ENCODE assay signal across 13 cellular contexts in genomic region chr3:44981751-44982150, GRCh38. TPM values are rescaled to one million over a fixed set of nuclear protein-coding genes. Genes with fewer than 3 reads are reported as not detected.
A peak's percentile ranks its signal among the peaks of the same experiment; 100 is the strongest.
DNase-seq lines count a peak whose midpoint lies in the region; ATAC-seq lines count a peak whose summit lies in the region.
"Had no signal": no experiment of that assay in that cellular context is flagged by ENCODE, and none has a peak within 500 bp of the region (broad histone marks: within the 10 kb centered on the region; RNA-seq: fewer than 3 reads in every experiment).

No MANE protein-coding gene starts in this region.

- no peaks in the 10 kb centered on the region for H3K27me3 Mint-ChIP-seq in effector memory CD8-positive, alpha-beta T cell

- peak overlapping the region in 1 of 2 donors; percentile 81 for H3K27ac Mint-ChIP-seq in effector memory CD8-positive, alpha-beta T cell

- H3K4me3 Mint-ChIP-seq in effector memory CD8-positive, alpha-beta T cell, result no peak overlapping the region

- peak; percentile 8 for DNase-seq in stimulated activated CD4-positive, alpha-beta T cell treated with anti-CD3 and anti-CD28 coated beads, Interleukin-12 subunit alpha, Interleukin-12 subunit beta, amount 100 ng/mL, for 4 hours
- DNase-seq in stimulated activated CD4-positive, alpha-beta T cell treated with anti-CD3 and anti-CD28 coated beads, Interleukin-2, amount 100 ng/mL, for 24 hours, result no peak
- DNase-seq in OCI-M1 (lab: John Stamatoyannopoulos, UW) (peak; percentile 17), GM03348 (ENCODE audit: low spot score) (no peak), HT-29 (ENCODE audit: low spot score) (no peak), RKO (ENCODE audit: low spot score) (no peak)
- no peak for DNase-seq in effector memory CD8-positive, alpha-beta T cell
- DNase-seq: hippocampal formation, NCI-H345, pancreas had no signal

- peaks cover 39 to 62% of the 10 kb centered on the region in 2 donors for H3K4me1 Mint-ChIP-seq in effector memory CD8-positive, alpha-beta T cell (ENCODE audit: low read depth in 2 of 2)

- ATAC-seq in effector memory CD8-positive, alpha-beta T cell (replicated peaks), result peak; percentile 66
- ATAC-seq in GM21515 (IDR thresholded peaks at IDR 0.05; ENCODE audit: unreplicated experiment), result no peak
- ATAC-seq: Panc1 had no signal

- H3K9me3 Mint-ChIP-seq in effector memory CD8-positive, alpha-beta T cell, result no peaks in the 10 kb centered on the region

- no peaks in the 10 kb centered on the region for H3K36me3 Mint-ChIP-seq in effector memory CD8-positive, alpha-beta T cell (ENCODE audit: insufficient read depth)

RNA-seq across cellular contexts. Expression of gene EXOSC7, which starts 5.7 kb away (rescaled TPM):
- 35.2 and 45.8 TPM in 2 replicates for total RNA-seq in HT-29 (2014; rRNA removed; shearing (Covaris generic))

RNA-seq across cellular contexts. Expression of gene ZDHHC3, which starts 5.8 kb away (rescaled TPM):
- total RNA-seq in HT-29 (2014; rRNA removed; shearing (Covaris generic)), result 136 and 145 TPM in 2 replicates

RNA-seq across cellular contexts. Expression of gene CLEC3B, which starts 44.4 kb away (rescaled TPM):
- total RNA-seq in HT-29 (2014; rRNA removed; shearing (Covaris generic)), result not detected in 2 replicates
- total RNA-seq: G401 had no signal

Comparison
In these comparisons a context has a peak if more than half of its experiments do, and no peak if none do; other contexts are left out.
1. DNase-seq: peak in stimulated activated CD4-positive, alpha-beta T cell treated with anti-CD3 and anti-CD28 coated beads, Interleukin-12 subunit alpha, Interleukin-12 subunit beta, amount 100 ng/mL, for 4 hours (single experiment) and OCI-M1 (single experiment); none in stimulated activated CD4-positive, alpha-beta T cell treated with anti-CD3 and anti-CD28 coated beads, Interleukin-2, amount 100 ng/mL, for 24 hours (0 of 2), effector memory CD8-positive, alpha-beta T cell (0 of 3), GM03348 (single experiment), HT-29 (single experiment) and RKO (single experiment).